In the genomic region with DNA sequence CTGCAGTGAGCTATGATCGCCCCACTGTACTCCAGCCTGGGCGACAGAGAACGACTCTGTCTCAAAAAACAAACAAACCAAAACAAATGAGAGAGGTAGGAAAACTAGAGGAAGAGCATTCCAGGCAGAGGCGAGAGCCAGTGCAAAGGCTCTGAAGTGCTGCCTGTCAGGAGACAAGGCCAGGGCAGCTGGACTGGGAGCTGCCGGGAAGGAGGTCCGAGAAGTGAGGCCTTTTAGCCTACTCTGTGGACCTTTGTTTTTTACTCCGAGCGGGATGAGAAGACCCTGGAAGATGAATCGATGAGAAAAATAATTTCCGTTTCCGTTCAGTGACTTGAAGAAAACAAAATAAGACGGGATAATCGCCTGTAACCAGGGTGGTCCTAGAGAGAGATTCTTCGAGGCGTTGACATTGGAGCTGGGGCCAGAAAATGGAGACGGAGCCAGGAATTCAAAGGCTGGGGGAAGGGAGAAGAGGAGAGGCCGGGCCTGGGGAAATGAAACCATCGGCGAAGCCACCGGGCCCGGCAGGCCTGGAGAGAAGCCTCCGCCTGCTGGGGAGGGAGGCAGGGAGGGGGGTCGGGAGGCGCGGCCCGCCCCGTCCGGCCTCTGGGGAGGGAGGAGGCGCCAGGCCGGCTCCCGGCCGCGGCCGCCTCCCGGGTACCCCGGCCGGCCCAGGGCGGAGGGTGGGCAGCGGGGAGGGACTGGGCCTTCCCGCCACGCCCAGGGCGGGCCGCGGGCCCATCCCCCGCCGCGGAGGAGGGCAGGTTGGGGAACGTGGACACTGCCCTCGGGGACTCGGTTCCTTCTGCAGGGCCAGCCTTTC, we compare ENCODE assay signal across 1 cellular context.
TF ChIP-seq lines count a peak whose summit lies in the region.

No MANE protein-coding gene starts in this region.

TF ChIP-seq in SK-N-SH treated with all-trans-retinoic acid at 6 μM for 48 hours, 23 proteins besides CTCF, POLR2A, EP300 and RAD21 (continued from another document):
- TF ChIP-seq, protein P1, sequence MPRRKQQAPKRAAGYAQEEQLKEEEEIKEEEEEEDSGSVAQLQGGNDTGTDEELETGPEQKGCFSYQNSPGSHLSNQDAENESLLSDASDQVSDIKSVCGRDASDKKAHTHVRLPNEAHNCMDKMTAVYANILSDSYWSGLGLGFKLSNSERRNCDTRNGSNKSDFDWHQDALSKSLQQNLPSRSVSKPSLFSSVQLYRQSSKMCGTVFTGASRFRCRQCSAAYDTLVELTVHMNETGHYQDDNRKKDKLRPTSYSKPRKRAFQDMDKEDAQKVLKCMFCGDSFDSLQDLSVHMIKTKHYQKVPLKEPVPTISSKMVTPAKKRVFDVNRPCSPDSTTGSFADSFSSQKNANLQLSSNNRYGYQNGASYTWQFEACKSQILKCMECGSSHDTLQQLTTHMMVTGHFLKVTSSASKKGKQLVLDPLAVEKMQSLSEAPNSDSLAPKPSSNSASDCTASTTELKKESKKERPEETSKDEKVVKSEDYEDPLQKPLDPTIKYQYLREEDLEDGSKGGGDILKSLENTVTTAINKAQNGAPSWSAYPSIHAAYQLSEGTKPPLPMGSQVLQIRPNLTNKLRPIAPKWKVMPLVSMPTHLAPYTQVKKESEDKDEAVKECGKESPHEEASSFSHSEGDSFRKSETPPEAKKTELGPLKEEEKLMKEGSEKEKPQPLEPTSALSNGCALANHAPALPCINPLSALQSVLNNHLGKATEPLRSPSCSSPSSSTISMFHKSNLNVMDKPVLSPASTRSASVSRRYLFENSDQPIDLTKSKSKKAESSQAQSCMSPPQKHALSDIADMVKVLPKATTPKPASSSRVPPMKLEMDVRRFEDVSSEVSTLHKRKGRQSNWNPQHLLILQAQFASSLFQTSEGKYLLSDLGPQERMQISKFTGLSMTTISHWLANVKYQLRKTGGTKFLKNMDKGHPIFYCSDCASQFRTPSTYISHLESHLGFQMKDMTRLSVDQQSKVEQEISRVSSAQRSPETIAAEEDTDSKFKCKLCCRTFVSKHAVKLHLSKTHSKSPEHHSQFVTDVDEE (CRISPR knock-in tag; IDR thresholded peaks at IDR 0.05) = no peak
- TF ChIP-seq ZNF565 (CRISPR knock-in tag; conservative IDR thresholded peaks at IDR 0.05; ENCODE audit: low read depth) (no peak), ZFP3 (CRISPR knock-in tag; IDR thresholded peaks at IDR 0.05) (no peak), TCF4 (CRISPR knock-in tag; IDR thresholded peaks at IDR 0.05; ENCODE audit: borderline replicate concordance) (no peak), ARNTL (CRISPR knock-in tag; IDR thresholded peaks at IDR 0.05; ENCODE audit: borderline replicate concordance, low read depth) (no peak), TOX (CRISPR knock-in tag; IDR thresholded peaks at IDR 0.05; ENCODE audit: borderline replicate concordance) (no peak), OSR1 (CRISPR knock-in tag; IDR thresholded peaks at IDR 0.05) (no peak), ZFP30 (CRISPR knock-in tag; IDR thresholded peaks at IDR 0.05) (no peak), RARB (CRISPR knock-in tag; IDR thresholded peaks at IDR 0.05) (no peak)
- TF ChIP-seq, protein P2, sequence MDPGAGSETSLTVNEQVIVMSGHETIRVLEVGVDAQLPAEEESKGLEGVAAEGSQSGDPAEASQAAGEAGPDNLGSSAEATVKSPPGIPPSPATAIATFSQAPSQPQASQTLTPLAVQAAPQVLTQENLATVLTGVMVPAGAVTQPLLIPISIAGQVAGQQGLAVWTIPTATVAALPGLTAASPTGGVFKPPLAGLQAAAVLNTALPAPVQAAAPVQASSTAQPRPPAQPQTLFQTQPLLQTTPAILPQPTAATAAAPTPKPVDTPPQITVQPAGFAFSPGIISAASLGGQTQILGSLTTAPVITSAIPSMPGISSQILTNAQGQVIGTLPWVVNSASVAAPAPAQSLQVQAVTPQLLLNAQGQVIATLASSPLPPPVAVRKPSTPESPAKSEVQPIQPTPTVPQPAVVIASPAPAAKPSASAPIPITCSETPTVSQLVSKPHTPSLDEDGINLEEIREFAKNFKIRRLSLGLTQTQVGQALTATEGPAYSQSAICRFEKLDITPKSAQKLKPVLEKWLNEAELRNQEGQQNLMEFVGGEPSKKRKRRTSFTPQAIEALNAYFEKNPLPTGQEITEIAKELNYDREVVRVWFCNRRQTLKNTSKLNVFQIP (CRISPR knock-in tag; IDR thresholded peaks at IDR 0.05; ENCODE audit: borderline replicate concordance, low read depth) = no peak
